In the genomic region with DNA sequence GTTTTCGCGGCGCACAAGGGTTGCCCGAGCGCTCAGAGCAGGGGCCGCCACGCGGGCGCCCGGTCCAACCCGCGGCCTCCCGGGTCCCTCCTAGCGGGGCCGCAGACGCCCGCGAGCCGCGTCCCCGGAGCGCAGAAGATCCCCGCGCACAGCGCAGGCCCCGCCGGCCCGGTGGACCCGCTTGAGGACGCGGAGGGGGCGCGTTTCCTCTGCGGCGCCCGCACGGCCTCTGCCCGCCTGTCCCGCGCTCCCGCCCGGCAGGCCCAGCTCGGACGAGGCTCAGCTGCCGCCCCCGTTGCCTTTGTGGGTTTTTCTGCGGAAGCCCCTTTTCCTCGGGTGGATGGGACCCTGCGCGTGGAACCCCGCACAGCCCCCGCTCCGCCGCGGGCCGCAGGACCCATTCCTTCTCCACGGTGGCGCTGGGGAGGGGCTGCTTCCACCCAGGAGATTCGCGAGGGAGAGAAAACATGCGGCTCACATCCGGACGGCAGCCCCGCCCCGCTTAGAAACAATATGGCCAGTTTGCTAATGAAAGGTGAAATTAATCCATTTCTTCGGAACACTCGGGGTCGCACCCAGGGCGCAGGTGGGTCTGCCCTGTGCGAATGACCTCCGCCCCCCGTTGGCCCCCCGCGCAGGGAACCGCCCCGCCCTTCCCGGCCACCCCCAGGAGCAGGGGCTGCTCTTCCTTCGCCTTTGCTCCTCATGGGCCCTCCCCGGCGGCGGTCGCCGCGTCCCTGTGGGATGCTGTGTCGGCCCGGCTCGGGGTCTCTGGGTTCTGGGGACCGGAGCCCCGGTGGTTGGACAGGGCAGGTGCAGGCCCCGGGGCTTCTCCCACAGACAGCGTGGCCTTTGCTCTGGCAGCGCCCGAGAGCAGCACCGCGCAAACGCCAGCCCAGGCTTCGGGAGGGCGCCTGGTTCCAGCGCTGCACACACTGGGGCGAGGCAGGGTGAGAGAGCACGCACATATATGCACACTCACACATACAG, we compare ENCODE assay signal across 14 cellular contexts. TPM values are rescaled to one million over a fixed set of nuclear protein-coding genes. Genes with fewer than 3 reads are reported as not detected.
DNase-seq lines count a peak whose midpoint lies in the region; FAIRE-seq and TF ChIP-seq lines count a peak whose summit lies in the region.
"Had no signal": no experiment of that assay in that cellular context is flagged by ENCODE, and none has a peak within 500 bp of the region (broad histone marks: within the 10 kb centered on the region; RNA-seq: fewer than 3 reads in every experiment).

No MANE protein-coding gene starts in this region.

- no peaks in the 10 kb centered on the region for H3K79me2 ChIP-seq in H1 (ENCODE audit: control insufficient read depth in 1 of 2, insufficient read depth in 2 of 2, low read length in 2 of 2)

- FAIRE-seq in H1 (lab: Jason Lieb, UNC) (no peak), small intestine (lab: Jason Lieb, UNC) (no peak)
- FAIRE-seq: A204.1, endometrium, GM18507 had no signal

- H3K14ac ChIP-seq in H1 (ENCODE audit: insufficient read length), result no peak overlapping the region

- TF ChIP-seq CTCF in breast epithelium (IDR thresholded peaks at IDR 0.05), result no peak
- no peak for TF ChIP-seq CTCF in MCF 10A (IDR thresholded peaks at IDR 0.05; ENCODE audit: unreplicated experiment)
- TF ChIP-seq CTCF in H1 (IDR thresholded peaks at IDR 0.05; ENCODE audit: control extremely low read depth in 1 of 3, insufficient read depth in 1 of 3, low read depth in 1 of 3, low read length in 3 of 3), result peak in 2 of 3 experiments; percentile 28 to 43; a peak in 3 of 4 replicates
- TF ChIP-seq CTCF in tibial artery (IDR thresholded peaks at IDR 0.05), result no peak
- no peak for TF ChIP-seq CTCF in Calu3 (IDR thresholded peaks at IDR 0.05; ENCODE audit: unreplicated experiment)

- H4K91ac ChIP-seq in H1 (replicated peaks; ENCODE audit: insufficient read length, low read length), result peak overlapping the region; percentile 64

- peak overlapping the region; percentile 84; the same call in 1 of the 2 replicates for H2AFZ ChIP-seq in H1 (ENCODE audit: low read length)

- POLR2A ChIA-PET in MCF 10A (lab: Yijun Ruan, JAX), result no interaction called here
- POLR2A ChIA-PET in H1 (lab: Charles Lee; ENCODE audit: partially characterized antibody), result no interaction called here

- TF ChIP-seq RAD21 in H1 (IDR thresholded peaks at IDR 0.05 in 1 of 2, conservative IDR thresholded peaks at IDR 0.05 in 1 of 2; ENCODE audit: low read depth in 2 of 2, low read length in 2 of 2), result peak; percentile 13 to 40; a peak in 3 of 4 replicates

- no TSS peak for BruUV-seq in MCF 10A (replicated peaks; lab: Mats Ljungman, UMichigan)
- no TSS peak for BruUV-seq in Calu3 (replicated peaks; lab: Mats Ljungman, UMichigan)

- H3K4me3 Mint-ChIP-seq in MCF 10A (ENCODE audit: unreplicated experiment), result no peak overlapping the region
- H3K4me3 Mint-ChIP-seq in Calu3 (ENCODE audit: low read depth, unreplicated experiment), result no peak overlapping the region
- H3K4me3 Mint-ChIP-seq: activated naive CD8-positive, alpha-beta T cell treated with anti-CD3 and anti-CD28 coated beads for 36 hours had no signal

- no peak for TF ChIP-seq EP300 in H1 (IDR thresholded peaks at IDR 0.05; ENCODE audit: borderline replicate concordance in 1 of 2, low read depth in 2 of 2, low read length in 2 of 2)

- DNase-seq in breast epithelium (ENCODE audit: low spot score in 2 of 2) (peak in 1 of 2 donors; percentile 46), MCF 10A (ENCODE audit: unreplicated experiment) (no peak), H1 (ENCODE audit: low read depth in 1 of 2, low spot score in 2 of 2) (peak in 1 of 2 experiments; percentile 71), mesenteric fat pad (ENCODE audit: low spot score) (peak; percentile 90), tibial artery (peak in 1 of 2 donors; percentile 54), small intestine (no peak), Calu3 (no peak)
- no peak for DNase-seq in effector CD4-positive, alpha-beta T cell
- DNase-seq: activated naive CD8-positive, alpha-beta T cell treated with anti-CD3 and anti-CD28 coated beads for 36 hours; stimulated activated CD4-positive, alpha-beta T cell treated with anti-CD3 and anti-CD28 coated beads, Interleukin-4, amount 100 ng/mL, for 4 hours had no signal

- H3K27me3 ChIP-seq in breast epithelium, result peaks cover 6 to 72% of the 10 kb centered on the region in 2 donors
- H3K27me3 ChIP-seq in H1 (replicated peaks in 1 of 4; ENCODE audit: control insufficient read depth in 3 of 4, extremely low read depth in 1 of 4, insufficient read depth in 3 of 4, low read length in 3 of 4), result peaks cover 19 to 44% (median 41%) of the 10 kb centered on the region in 4 experiments
- H3K27me3 ChIP-seq in tibial artery, result peaks cover 0 to 82% of the 10 kb centered on the region in 2 donors
- H3K27me3 ChIP-seq in small intestine (ENCODE audit: control insufficient read depth in 2 of 2, insufficient read depth in 2 of 2, low read length in 2 of 2), result peaks cover 0 to 17% of the 10 kb centered on the region in 2 donors

- peak overlapping the region in 2 of 3 donors; percentile 33 to 57 for H3K4me3 ChIP-seq in breast epithelium
- peak overlapping the region; percentile 24 to 64 (median 39) for H3K4me3 ChIP-seq in H1 (ENCODE audit: extremely low read depth in 1 of 4, insufficient read depth in 2 of 4, low read depth in 3 of 4, low read length in 4 of 4)
- peak overlapping the region; percentile 8 to 33 for H3K4me3 ChIP-seq in tibial artery
- no peak overlapping the region for H3K4me3 ChIP-seq in small intestine (ENCODE audit: low read depth in 1 of 2, low read length in 2 of 2)

- H3K9ac ChIP-seq in H1 (replicated peaks in 1 of 4; ENCODE audit: extremely low read depth in 1 of 4, low read depth in 3 of 4, low read length in 3 of 4), result no peak overlapping the region; a peak in 1 of 7 replicates

- no peak overlapping the region for H3K56ac ChIP-seq in H1 (replicated peaks; ENCODE audit: insufficient read length, low read depth, low read length)

- H3K9me3 Mint-ChIP-seq in MCF 10A (ENCODE audit: unreplicated experiment) (no peaks in the 10 kb centered on the region), Calu3 (ENCODE audit: low read depth, unreplicated experiment) (no peaks in the 10 kb centered on the region)
- H3K9me3 Mint-ChIP-seq: activated naive CD8-positive, alpha-beta T cell treated with anti-CD3 and anti-CD28 coated beads for 36 hours had no signal

- peaks cover 8% of the 10 kb centered on the region for H3K23me2 ChIP-seq in H1 (ENCODE audit: low read depth, low read length)

- H3K27ac ChIP-seq in breast epithelium (no peak overlapping the region), H1 (ENCODE audit: low read depth, low read length) (no peak overlapping the region), tibial artery (no peak overlapping the region), small intestine (ENCODE audit: low read depth in 1 of 2, low read length in 1 of 2) (no peak overlapping the region)
- H3K27ac ChIP-seq: neutrophil had no signal

- H3K18ac ChIP-seq in H1 (ENCODE audit: extremely low read depth, low read length), result no peak overlapping the region

- 0 out of 2 replicates have a peak overlapping the region, but pooled peaks have one; percentile 7 for H2BK5ac ChIP-seq in H1 (ENCODE audit: low read depth, low read length)

- intact Hi-C loops in breast epithelium (cut with DNase I; ENCODE audit: low total_unique reads), result no loop called here
- intact Hi-C loops in MCF 10A (cut with micrococcal nuclease), result no loop called here
- intact Hi-C loops in tibial artery (cut with DNase I; ENCODE audit: low total_unique reads), result no loop called here
- intact Hi-C loops in Calu3 (cut with micrococcal nuclease; ENCODE audit: unreplicated experiment), result no loop called here

- peak overlapping the region; percentile 40; the same call in 1 of the 2 replicates for H2AK5ac ChIP-seq in H1 (ENCODE audit: low read depth, low read length)

- H3K27me3 Mint-ChIP-seq in MCF 10A (ENCODE audit: insufficient read depth, unreplicated experiment) (no peaks in the 10 kb centered on the region), Calu3 (ENCODE audit: unreplicated experiment) (peaks cover 25% of the 10 kb centered on the region)

- H3K79me1 ChIP-seq in H1 (ENCODE audit: low read depth, low read length), result peaks cover 4% of the 10 kb centered on the region; the same call in 1 of the 2 replicates

- H3K4ac ChIP-seq in H1 (replicated peaks; ENCODE audit: insufficient read length, low read depth, low read length), result peak overlapping the region; percentile 97

- H3K9me3 ChIP-seq in breast epithelium (no peaks in the 10 kb centered on the region), H1 (ENCODE audit: insufficient read depth in 2 of 2, low read depth in 1 of 2, low read length in 1 of 2) (no peaks in the 10 kb centered on the region; a peak in 1 of 4 replicates), tibial artery (no peaks in the 10 kb centered on the region), small intestine (ENCODE audit: control insufficient read depth, low read depth) (no peaks in the 10 kb centered on the region)
- H3K9me3 ChIP-seq: neutrophil had no signal

- H2BK15ac ChIP-seq in H1 (ENCODE audit: low read length), result no peak overlapping the region

- peak overlapping the region; percentile 55 to 76 for H3K4me2 ChIP-seq in H1 (ENCODE audit: insufficient read depth in 1 of 2, low read depth in 2 of 2, low read length in 2 of 2)

- H3K36me3 Mint-ChIP-seq in MCF 10A (ENCODE audit: insufficient read depth, unreplicated experiment) (no peaks in the 10 kb centered on the region), Calu3 (ENCODE audit: insufficient read depth, unreplicated experiment) (no peaks in the 10 kb centered on the region)
- H3K36me3 Mint-ChIP-seq: activated naive CD8-positive, alpha-beta T cell treated with anti-CD3 and anti-CD28 coated beads for 36 hours had no signal

- H3K4me1 Mint-ChIP-seq in MCF 10A (ENCODE audit: insufficient read depth, unreplicated experiment) (peaks cover 24% of the 10 kb centered on the region), Calu3 (ENCODE audit: low read depth, unreplicated experiment) (peaks cover 9% of the 10 kb centered on the region)

- TF ChIP-seq POLR2A in breast epithelium (IDR thresholded peaks at IDR 0.05) (no peak), H1 (IDR thresholded peaks at IDR 0.05; ENCODE audit: control extremely low read depth in 1 of 2, low read depth in 2 of 2, low read length in 2 of 2) (no peak)

- no peak overlapping the region for H3K23ac ChIP-seq in H1 (ENCODE audit: insufficient read length)

- H2BK120ac ChIP-seq in H1 (replicated peaks; ENCODE audit: low read depth, low read length), result no peak overlapping the region

- CTCF ChIA-PET in MCF 10A (lab: Yijun Ruan, JAX), result no interaction called here
- CTCF ChIA-PET in H1 (lab: Charles Lee; ENCODE audit: partially characterized antibody), result no interaction called here
- CTCF ChIA-PET in Calu3 (lab: Charles Lee), result no interaction called here

- H4K5ac ChIP-seq in H1 (ENCODE audit: insufficient read length, low read depth, low read length), result no peak overlapping the region

- H3K27ac Mint-ChIP-seq in MCF 10A (ENCODE audit: low read depth, unreplicated experiment) (no peak overlapping the region), Calu3 (ENCODE audit: unreplicated experiment) (no peak overlapping the region)
- H3K27ac Mint-ChIP-seq: activated naive CD8-positive, alpha-beta T cell treated with anti-CD3 and anti-CD28 coated beads for 36 hours had no signal

- peak overlapping the region; percentile 29; the same call in 1 of the 2 replicates for H2BK12ac ChIP-seq in H1 (ENCODE audit: low read depth, low read length)

- H4K20me1 ChIP-seq in H1 (replicated peaks in 1 of 2; ENCODE audit: control insufficient read depth in 1 of 2, insufficient read depth in 2 of 2, low read length in 2 of 2), result peaks cover 0 to 5% of the 10 kb centered on the region in 2 experiments

- 19% methylated on average over 78 of the region's 101 CpGs; no CpG with 5 or more reads in 1 of the 2 experiments for WGBS in H1 (ENCODE audit: extremely low coverage in 1 of 2, insufficient coverage in 1 of 2, insufficient read length in 1 of 2, insufficient replicate concordance in 2 of 2, low coverage in 1 of 2, low lambda C conversion rate in 2 of 2, missing lambda C conversion rate in 1 of 2), 2 experiments
- WGBS in small intestine, 3 donors, result 17 to 31% (median 25%) methylated on average over 57 to 101 of the region's 101 CpGs

- no peaks in the 10 kb centered on the region for H3K36me3 ChIP-seq in breast epithelium
- no peaks in the 10 kb centered on the region; a peak in 1 of 8 replicates for H3K36me3 ChIP-seq in H1 (ENCODE audit: control insufficient read depth in 2 of 4, insufficient read depth in 4 of 4, low read length in 3 of 4)
- no peaks in the 10 kb centered on the region for H3K36me3 ChIP-seq in tibial artery
- H3K36me3 ChIP-seq in small intestine (ENCODE audit: control insufficient read depth in 2 of 2, insufficient read depth in 2 of 2, low read length in 2 of 2), result no peaks in the 10 kb centered on the region
- H3K36me3 ChIP-seq: neutrophil had no signal

- peak overlapping the region; percentile 82; the same call in 1 of the 2 replicates for H2BK20ac ChIP-seq in H1 (ENCODE audit: low read length)

- H3K4me1 ChIP-seq in breast epithelium (peaks cover 0 to 12% of the 10 kb centered on the region in 2 donors), H1 (replicated peaks in 1 of 4; ENCODE audit: control insufficient read depth in 3 of 4, insufficient read depth in 4 of 4, low read length in 3 of 4) (peaks cover 0 to 5% (median 1%) of the 10 kb centered on the region in 4 experiments; a peak in 2 of 7 replicates), tibial artery (peaks cover 0 to 18% (median 8%) of the 10 kb centered on the region in 4 donors), small intestine (ENCODE audit: control insufficient read depth in 2 of 2, insufficient read depth in 1 of 2, low read depth in 1 of 2, low read length in 1 of 2) (no peaks in the 10 kb centered on the region)

- peak overlapping the region; percentile 84; the same call in 1 of the 2 replicates for H4K8ac ChIP-seq in H1 (ENCODE audit: extremely low read depth, insufficient read depth, low read length)

RNA-seq across cellular contexts. Expression of a gene that starts 9.3 kb away (rescaled TPM):
- total RNA-seq in breast epithelium, result 1 to 10 TPM in 1 of 3 donors, under 1 TPM in 2; 0.32 to 1.6 (median 0.66) TPM
- not detected in 2 replicates for total RNA-seq in MCF 10A (2022)
- total RNA-seq in H1 (2021; fragmentation: NEBNext Ultra II Directional; extraction: Animal tissue kit (Norgen Biotek cat#: 25700)), result 0.19 TPM in 1 of 2 replicates, not detected in the other
- 0.71 and 0.74 TPM in 2 replicates for polyA plus RNA-seq in H1 (2011; rRNA removed)
- 0.52 TPM for polyA plus RNA-seq in H1 (2011; cell fraction: cytosol; rRNA removed)
- 0.57 TPM for polyA plus RNA-seq in H1 (2011; cell fraction: nucleus; rRNA removed)
- polyA plus RNA-seq in H1 (2012, experiment 1 of 2), result 0.23 to 0.52 TPM (median 0.32 TPM) in 3 of 4 replicates, not detected in the other
- polyA plus RNA-seq in H1 (2012, experiment 2 of 2), result 0.14 TPM
- 0.10 TPM for polyA plus RNA-seq in H1 (2013, experiment 1 of 2)
- 0.04 TPM for polyA plus RNA-seq in H1 (2013, experiment 2 of 2)
- 0.13 TPM in 1 of 2 replicates, not detected in the other for polyA minus RNA-seq in H1 (2011; rRNA and poly(A)+ RNA removed)
- not detected for polyA minus RNA-seq in H1 (2011; cell fraction: cytosol; rRNA and poly(A)+ RNA removed)
- polyA minus RNA-seq in H1 (2011; cell fraction: nucleus; rRNA and poly(A)+ RNA removed), result not detected
- 0.51 TPM for total RNA-seq in mesenteric fat pad
- polyA plus RNA-seq in small intestine, result under 1 TPM in 1 of 3 donors, not detected in 2; 0.10 TPM
- total RNA-seq in Calu3 (2022), result not detected in 2 replicates
- total RNA-seq: activated naive CD8-positive, alpha-beta T cell treated with anti-CD3 and anti-CD28 coated beads for 36 hours had no signal

Comparison
In these comparisons a context has a peak if more than half of its experiments do, and no peak if none do; other contexts are left out.
1. H3K4me3 ChIP-seq: peak in breast epithelium (2 of 3), H1 (4 of 4) and tibial artery (2 of 2); none in small intestine (0 of 2).
2. CTCF ChIP-seq: peak in H1 (2 of 3); none in breast epithelium (0 of 3), MCF 10A (single experiment), tibial artery (0 of 2) and Calu3 (single experiment).